Comparison of ENCODE assay signal across 22 cellular contexts in the genomic region with DNA sequence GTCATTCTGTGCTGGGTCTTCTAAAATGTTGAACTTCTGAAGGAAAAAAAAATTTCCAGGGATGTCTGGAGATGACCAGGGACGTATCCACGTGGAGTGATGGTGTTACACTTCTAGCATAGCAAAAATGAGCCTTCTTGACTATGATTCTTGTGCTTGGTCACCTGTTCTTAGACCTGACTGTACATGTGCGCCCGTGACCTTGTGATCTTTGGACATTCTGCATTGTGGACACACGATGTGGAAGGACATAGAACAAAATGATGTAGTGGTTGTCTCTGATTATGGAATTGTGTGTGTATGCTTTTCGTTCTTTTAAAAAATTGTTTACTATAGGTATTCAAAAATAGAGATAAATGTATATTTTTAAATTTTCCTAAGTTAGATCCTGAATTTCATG.
"Had no signal": no experiment of that assay in that cellular context is flagged by ENCODE, and none has a peak within 500 bp of the region (broad histone marks: within the 10 kb centered on the region; RNA-seq: fewer than 3 reads in every experiment).

No MANE protein-coding gene starts in this region.

- H3K4me3 ChIP-seq: left lung, lung, ovary, right atrium auricular region, right lobe of liver, smooth muscle cell, tibial nerve, uterus had no signal

- H3K4me2 ChIP-seq: smooth muscle cell had no signal

- FAIRE-seq: keratinocyte had no signal

- H3K36me3 ChIP-seq: ovary, right atrium auricular region, right lobe of liver, uterus had no signal

- DNase-seq: hippocampal formation; kidney glomerular epithelial cell; left cardiac atrium; left lung; naive thymus-derived CD4-positive, alpha-beta T cell; ovary; right lobe of liver; stimulated activated CD4-positive, alpha-beta T cell treated with anti-CD3 and anti-CD28 coated beads, Interleukin-1b, Interleukin-23, amount 100 ng/mL, for 48 hours; stimulated activated CD4-positive, alpha-beta T cell treated with anti-CD3 and anti-CD28 coated beads, Interleukin-2, amount 100 ng/mL, for 48 hours; stimulated activated CD4-positive, alpha-beta T cell treated with anti-CD3 and anti-CD28 coated beads, Interleukin-4, amount 100 ng/mL, for 4 hours; stimulated activated CD8-positive, alpha-beta memory T cell treated with anti-CD3 and anti-CD28 coated beads, Interleukin-4, amount 100 ng/mL, for 48 hours; stimulated activated naive CD4-positive, alpha-beta T cell treated with Interleukin-2 at 50 U/mL for 16 hours; stimulated activated naive CD8-positive, alpha-beta T cell treated with anti-CD3 and anti-CD28 coated beads, Interleukin-15, amount 100 ng/mL, for 72 hours; substantia nigra; uterus had no signal

- H3K27ac ChIP-seq: ovary, right atrium auricular region, right lobe of liver, tibial nerve, uterus had no signal

- H3K4me1 ChIP-seq: right lobe of liver, uterus had no signal

- H3K27me3 ChIP-seq: left lung, ovary, right atrium auricular region, right lobe of liver, tibial nerve, uterus had no signal

- H3K9me3 ChIP-seq: left lung, ovary, right atrium auricular region, right lobe of liver, tibial nerve, uterus had no signal

- ATAC-seq: left cardiac atrium; naive thymus-derived CD4-positive, alpha-beta T cell; natural killer cell treated with Interleukin-12 subunit alpha and Interleukin-12 subunit beta and Interleukin-15 and Interleukin-18, amount 100 ng/mL, for 72 hours; stimulated activated memory B cell treated with anti-CD40 and anti-IgM and Interleukin-4, amounts not matched to agents 10 μg/mL and 1 μg/mL and 100 μg/mL, for 72 hours; stimulated activated naive CD8-positive, alpha-beta T cell treated with anti-CD3 and anti-CD28 coated beads, Interleukin-15, amount 100 ng/mL, for 72 hours had no signal
